Comparison of ENCODE assay signal across 11 cellular contexts in the genomic region with DNA sequence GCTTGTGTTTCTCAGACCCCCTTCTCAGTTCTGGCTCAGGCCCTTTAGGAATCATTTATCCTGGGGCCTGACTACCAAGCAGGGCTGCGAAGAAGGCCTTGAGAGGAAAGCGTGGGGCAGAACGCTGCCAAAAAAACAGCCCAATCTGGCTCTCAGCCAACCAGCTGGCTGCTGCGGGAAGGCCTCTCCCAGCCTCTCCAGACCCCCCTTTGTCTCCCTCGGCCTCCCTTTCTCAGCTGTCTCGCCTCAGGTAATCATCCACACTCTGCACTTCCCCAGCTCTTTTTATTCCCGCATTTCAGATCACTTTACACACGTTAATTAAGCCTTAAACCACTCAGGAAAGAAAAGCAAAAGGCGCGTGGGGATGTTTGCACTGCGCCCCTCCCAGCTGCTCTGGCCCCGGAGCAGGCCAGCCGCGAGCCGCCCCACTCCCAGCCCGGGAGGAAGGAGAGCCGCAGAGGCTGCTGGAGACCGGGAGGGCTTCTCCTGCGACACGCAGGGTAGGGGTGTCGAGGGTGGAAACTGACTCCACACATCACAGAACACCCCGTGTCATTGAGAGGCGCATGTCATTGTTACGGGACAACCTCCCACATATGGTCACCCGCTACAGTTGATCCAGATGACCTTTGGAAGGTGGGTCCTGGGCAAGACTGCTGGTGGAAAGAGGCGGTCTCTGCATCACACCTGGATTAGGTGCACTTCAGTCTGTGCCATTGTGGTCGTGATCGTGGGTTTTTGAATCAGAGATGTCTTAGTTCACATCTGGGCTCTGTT.
DNase-seq lines count a peak whose midpoint lies in the region; ATAC-seq, FAIRE-seq and TF ChIP-seq lines count a peak whose summit lies in the region.
"Had no signal": no experiment of that assay in that cellular context is flagged by ENCODE, and none has a peak within 500 bp of the region (broad histone marks: within the 10 kb centered on the region; RNA-seq: fewer than 3 reads in every experiment).

No MANE protein-coding gene starts in this region.

- peak; percentile 52 for DNase-seq in Right ventricle myocardium superior
- DNase-seq in cardiac septum (ENCODE audit: low spot score): no peak
- peak; percentile 37 for DNase-seq in SK-N-DZ (ENCODE audit: low spot score)
- no peak for DNase-seq in immature natural killer cell
- DNase-seq in type B pancreatic cell (ENCODE audit: extremely low spot score, unreplicated experiment): no peak
- no peak for DNase-seq in stimulated activated naive CD4-positive, alpha-beta T cell treated with Interleukin-2 at 50 U/mL for 16 hours (lab: John Stamatoyannopoulos, UW)
- DNase-seq in urothelium cell line (ENCODE audit: low spot score): no peak

- no peak for FAIRE-seq in urothelium cell line (lab: Jason Lieb, UNC)
- FAIRE-seq: bronchial epithelial cell had no signal

- TF ChIP-seq CTCF in type B pancreatic cell (conservative IDR thresholded peaks at IDR 0.05): no peak

- peaks cover 0 to 13% (median 0%) of the 10 kb centered on the region in 6 donors for H3K9me3 Mint-ChIP-seq in immature natural killer cell
- H3K9me3 Mint-ChIP-seq in type B pancreatic cell: peaks cover 8% of the 10 kb centered on the region

- H3K4me1 Mint-ChIP-seq in immature natural killer cell: peaks cover 61 to 69% of the 10 kb centered on the region in 2 donors
- peaks cover 26% of the 10 kb centered on the region for H3K4me1 Mint-ChIP-seq in type B pancreatic cell (ENCODE audit: unreplicated experiment)

- H3K36me3 Mint-ChIP-seq in immature natural killer cell (peaks cover 0 to 4% (median 3%) of the 10 kb centered on the region in 3 donors), type B pancreatic cell (no peaks in the 10 kb centered on the region)
- H3K36me3 Mint-ChIP-seq: CD4-positive, alpha-beta memory T cell had no signal

- H3K27ac Mint-ChIP-seq in immature natural killer cell (peak overlapping the region; percentile 92 to 99 (median 97)), type B pancreatic cell (peak overlapping the region; percentile 35)

- peak overlapping the region; percentile 44 to 80 (median 78) for H3K4me3 Mint-ChIP-seq in immature natural killer cell
- no peak overlapping the region for H3K4me3 Mint-ChIP-seq in type B pancreatic cell
- H3K4me3 Mint-ChIP-seq: T-helper 2 cell treated with Interferon-gamma antibody and Interleukin-4, amounts not matched to agents 5 μg/mL and 100 μg/mL, for 36 hours had no signal

- ATAC-seq in Right ventricle myocardium superior (ENCODE audit: poor library complexity): peak; percentile 66
- no peak for ATAC-seq in GM18868 (IDR thresholded peaks at IDR 0.05; ENCODE audit: unreplicated experiment)

- H3K27me3 Mint-ChIP-seq in immature natural killer cell (ENCODE audit: low read depth in 3 of 3): peaks cover 3 to 10% (median 6%) of the 10 kb centered on the region in 3 donors
- peaks cover 15% of the 10 kb centered on the region for H3K27me3 Mint-ChIP-seq in type B pancreatic cell
- H3K27me3 Mint-ChIP-seq: CD4-positive, alpha-beta memory T cell had no signal

- intact Hi-C loops in Right ventricle myocardium superior (cut with DNase I): no loop called here
- intact Hi-C loops in cardiac septum (cut with DNase I): no loop called here

Comparison
In these comparisons a context has a peak if more than half of its experiments do, and no peak if none do; other contexts are left out.
1. DNase-seq: peak in Right ventricle myocardium superior (single experiment) and SK-N-DZ (single experiment); none in cardiac septum (single experiment), immature natural killer cell (0 of 3), type B pancreatic cell (single experiment), stimulated activated naive CD4-positive, alpha-beta T cell treated with Interleukin-2 at 50 U/mL for 16 hours (single experiment) and urothelium cell line (single experiment).